ENCODE assay signal across 8 cellular contexts in genomic region chr4:100095729-100096595, GRCh38.
DNase-seq lines count a peak whose midpoint lies in the region; ATAC-seq, FAIRE-seq and TF ChIP-seq lines count a peak whose summit lies in the region.

No MANE protein-coding gene starts in this region.

- no peaks in the 10 kb centered on the region for H3K27me3 Mint-ChIP-seq in activated T-helper 17 cell treated with anti-CD3 and anti-CD28 coated beads, Interleukin-2, amount 50 U/mL, for 72 hours

- no peaks in the 10 kb centered on the region for H3K79me2 ChIP-seq in trophoblast cell (ENCODE audit: control insufficient read depth, insufficient read depth, low read length, poor library complexity)

- no peak overlapping the region for H4K91ac ChIP-seq in trophoblast cell (ENCODE audit: low read depth, low read length)

- no peak for TF ChIP-seq POLR2A in vagina (IDR thresholded peaks at IDR 0.05)

- no peaks in the 10 kb centered on the region for H3K27me3 ChIP-seq in trophoblast cell (ENCODE audit: insufficient read depth, low read length)
- H3K27me3 ChIP-seq in vagina: no peaks in the 10 kb centered on the region

- H3K9me3 Mint-ChIP-seq in activated T-helper 17 cell treated with anti-CD3 and anti-CD28 coated beads, Interleukin-2, amount 50 U/mL, for 72 hours: no peaks in the 10 kb centered on the region

- H3K4me1 Mint-ChIP-seq in activated T-helper 17 cell treated with anti-CD3 and anti-CD28 coated beads, Interleukin-2, amount 50 U/mL, for 72 hours: peaks cover 35% of the 10 kb centered on the region

- H4K8ac ChIP-seq in trophoblast cell (ENCODE audit: low read depth, low read length): no peak overlapping the region

- no peak overlapping the region for H2BK5ac ChIP-seq in trophoblast cell (ENCODE audit: low read depth, low read length, poor library complexity)

- no peak overlapping the region for H2AK5ac ChIP-seq in trophoblast cell (ENCODE audit: low read length)

- H3K79me1 ChIP-seq in trophoblast cell (ENCODE audit: low read length): no peaks in the 10 kb centered on the region

- H3K9ac ChIP-seq in trophoblast cell (ENCODE audit: low read length): no peak overlapping the region

- H2BK120ac ChIP-seq in trophoblast cell (ENCODE audit: insufficient read depth, low read length, poor library complexity): no peak overlapping the region

- H3K27ac ChIP-seq in trophoblast cell (ENCODE audit: low read depth, low read length): no peak overlapping the region
- H3K27ac ChIP-seq in vagina: no peak overlapping the region

- peak overlapping the region; percentile 97 for H3K27ac Mint-ChIP-seq in activated T-helper 17 cell treated with anti-CD3 and anti-CD28 coated beads, Interleukin-2, amount 50 U/mL, for 72 hours

- ATAC-seq in GM21390 (IDR thresholded peaks at IDR 0.05; ENCODE audit: unreplicated experiment): peak; percentile 91
- ATAC-seq in activated T-helper 17 cell treated with anti-CD3 and anti-CD28 coated beads, Interleukin-2, amount 50 U/mL, for 72 hours (replicated peaks): peak; percentile 86

- H3K14ac ChIP-seq in trophoblast cell (ENCODE audit: low read length): no peak overlapping the region

- no peaks in the 10 kb centered on the region for H3K4me1 ChIP-seq in trophoblast cell (ENCODE audit: control insufficient read depth in 1 of 2, insufficient read depth in 2 of 2, low read length in 2 of 2)
- H3K4me1 ChIP-seq in vagina: peaks cover 11% of the 10 kb centered on the region

- peak; percentile 65 for FAIRE-seq in RCC 7860 (lab: Jason Lieb, UNC)

- peak overlapping the region; percentile 77 for H3K4me3 Mint-ChIP-seq in activated T-helper 17 cell treated with anti-CD3 and anti-CD28 coated beads, Interleukin-2, amount 50 U/mL, for 72 hours

- H3K23ac ChIP-seq in trophoblast cell (ENCODE audit: low read length): no peak overlapping the region

- TF ChIP-seq CTCF in foreskin fibroblast (IDR thresholded peaks at IDR 0.05; ENCODE audit: low read depth, low read length) (peak; percentile 93), vagina (IDR thresholded peaks at IDR 0.05) (peak in 2 of 3 experiments; percentile 36 to 59)

- no CpG with 5 or more reads among the region's 7 CpGs for WGBS in trophoblast cell (ENCODE audit: extremely low coverage, insufficient coverage, insufficient read length)

- H4K12ac ChIP-seq in trophoblast cell (ENCODE audit: low read depth, low read length): no peak overlapping the region

- no peak overlapping the region for H2BK12ac ChIP-seq in trophoblast cell (ENCODE audit: low read length)

- H3K36me3 ChIP-seq in trophoblast cell (ENCODE audit: control insufficient read depth in 1 of 2, insufficient read depth in 2 of 2, low read length in 2 of 2) (no peaks in the 10 kb centered on the region), vagina (no peaks in the 10 kb centered on the region)

- no peak overlapping the region for H3K18ac ChIP-seq in trophoblast cell (ENCODE audit: low read length)

- no peak overlapping the region for H3K4me2 ChIP-seq in trophoblast cell (ENCODE audit: low read length)

- H2AFZ ChIP-seq in trophoblast cell (ENCODE audit: insufficient read depth, low read length, poor library complexity): no peak overlapping the region

- intact Hi-C loops in vagina (cut with DNase I): no loop called here

- peaks cover 7% of the 10 kb centered on the region for H3K36me3 Mint-ChIP-seq in activated T-helper 17 cell treated with anti-CD3 and anti-CD28 coated beads, Interleukin-2, amount 50 U/mL, for 72 hours (ENCODE audit: low read depth)

- DNase-seq in DMS53 (lab: John Stamatoyannopoulos, UW) (peak; percentile 81), HPDE6-E6E7 (ENCODE audit: extremely low spot score) (peak; percentile 53), RCC 7860 (ENCODE audit: low spot score) (peak; percentile 53), foreskin fibroblast (peak; percentile 75 to 85), trophoblast cell (peak; percentile 52 to 78), vagina (ENCODE audit: extremely low spot score in 2 of 2) (no peak)

- H3K9me3 ChIP-seq in trophoblast cell (ENCODE audit: insufficient read depth, low read depth, low read length) (no peaks in the 10 kb centered on the region), vagina (no peaks in the 10 kb centered on the region)

- H3K4ac ChIP-seq in trophoblast cell (ENCODE audit: low read depth, low read length): no peak overlapping the region

- H3K4me3 ChIP-seq in foreskin fibroblast (ENCODE audit: low read depth in 1 of 2, low read length in 2 of 2): no peak overlapping the region
- H3K4me3 ChIP-seq in trophoblast cell (ENCODE audit: low read depth, low read length): no peak overlapping the region
- no peak overlapping the region for H3K4me3 ChIP-seq in vagina

Comparison
In these comparisons a context has a peak if more than half of its experiments do, and no peak if none do; other contexts are left out.
1. DNase-seq: peak in DMS53 (single experiment), HPDE6-E6E7 (single experiment), RCC 7860 (single experiment), foreskin fibroblast (2 of 2) and trophoblast cell (2 of 2); none in vagina (0 of 2).